Comparison of ENCODE assay signal across 1 cellular context in the genomic region with DNA sequence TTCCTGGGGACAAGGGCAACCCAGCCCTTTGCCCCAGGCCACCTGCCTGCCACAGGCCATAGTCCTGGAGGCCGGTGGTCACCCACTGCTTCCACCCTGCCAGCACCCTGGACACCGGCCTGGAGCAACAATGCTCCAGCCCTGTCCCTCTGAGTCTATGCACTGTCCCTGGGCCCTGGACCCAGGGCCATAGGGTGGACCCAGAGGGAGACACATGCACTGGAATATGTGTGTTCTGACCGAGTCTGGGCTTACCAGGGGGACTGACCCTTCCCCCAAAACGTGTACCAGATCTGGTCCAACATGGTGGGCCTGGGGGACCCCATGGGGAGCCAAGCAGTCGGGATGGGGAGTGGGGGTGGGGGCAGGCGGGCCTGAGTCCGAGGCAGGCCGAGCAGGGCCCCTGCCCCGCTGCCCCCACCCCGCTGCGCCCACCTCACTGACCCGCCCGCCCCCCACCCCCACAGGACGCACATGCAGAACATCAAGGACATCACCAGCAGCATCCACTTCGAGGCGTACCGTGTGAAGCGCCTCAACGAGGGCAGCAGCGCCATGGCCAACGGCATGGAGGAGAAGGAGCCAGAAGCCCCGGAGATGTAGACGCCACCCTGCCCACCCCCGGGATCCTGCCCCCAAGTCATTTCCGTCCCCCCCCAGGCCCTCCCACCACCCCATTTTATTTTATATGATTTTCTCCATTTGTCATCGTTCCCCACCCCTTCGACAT.
TF ChIP-seq lines count a peak whose summit lies in the region.

No MANE protein-coding gene starts in this region.

TF ChIP-seq in GM12878, 131 proteins besides CTCF, POLR2A, EP300 and RAD21:
- TF ChIP-seq, protein P1, sequence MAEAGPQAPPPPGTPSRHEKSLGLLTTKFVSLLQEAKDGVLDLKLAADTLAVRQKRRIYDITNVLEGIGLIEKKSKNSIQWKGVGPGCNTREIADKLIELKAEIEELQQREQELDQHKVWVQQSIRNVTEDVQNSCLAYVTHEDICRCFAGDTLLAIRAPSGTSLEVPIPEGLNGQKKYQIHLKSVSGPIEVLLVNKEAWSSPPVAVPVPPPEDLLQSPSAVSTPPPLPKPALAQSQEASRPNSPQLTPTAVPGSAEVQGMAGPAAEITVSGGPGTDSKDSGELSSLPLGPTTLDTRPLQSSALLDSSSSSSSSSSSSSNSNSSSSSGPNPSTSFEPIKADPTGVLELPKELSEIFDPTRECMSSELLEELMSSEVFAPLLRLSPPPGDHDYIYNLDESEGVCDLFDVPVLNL (IDR thresholded peaks at IDR 0.05; ENCODE audit: low read depth, low read length), result no peak
- TF ChIP-seq POLR2AphosphoS5 (IDR thresholded peaks at IDR 0.05; ENCODE audit: low read length) (0 out of 2 replicates have a peak, but pooled peaks have one; percentile 1), POLR2AphosphoS2 (IDR thresholded peaks at IDR 0.05; ENCODE audit: low read depth, low read length) (0 out of 2 replicates have a peak, but pooled peaks have one; percentile 6), GABPA (IDR thresholded peaks at IDR 0.05; ENCODE audit: low read depth) (no peak)
